Comparison of ENCODE assay signal across 20 cellular contexts in genomic region chr15:93151488-93151887, GRCh38.
A peak's percentile ranks its signal among the peaks of the same experiment; 100 is the strongest.
DNase-seq lines count a peak whose midpoint lies in the region; ATAC-seq lines count a peak whose summit lies in the region.
"Had no signal": no experiment of that assay in that cellular context is flagged by ENCODE, and none has a peak within 500 bp of the region (broad histone marks: within the 10 kb centered on the region; RNA-seq: fewer than 3 reads in every experiment).

No MANE protein-coding gene starts in this region.

- H2BK120ac ChIP-seq in neuronal stem cell (ENCODE audit: low read depth, low read length), result no peak overlapping the region

- no peaks in the 10 kb centered on the region for H3K27me3 ChIP-seq in BLaER1 treated with 17β-estradiol and CSF1 and Interleukin-3, amounts not matched to agents 10 nM and 100 nM
- no peaks in the 10 kb centered on the region for H3K27me3 ChIP-seq in neuronal stem cell (ENCODE audit: control insufficient read depth in 3 of 3, insufficient read depth in 3 of 3, low read depth in 1 of 3, low read length in 3 of 3)
- H3K27me3 ChIP-seq: SJSA1 had no signal

- no peak overlapping the region for H2BK12ac ChIP-seq in neuronal stem cell (ENCODE audit: low read length)

- peak overlapping the region in 1 of 6 donors; percentile 85 for H3K27ac Mint-ChIP-seq in immature natural killer cell
- H3K27ac Mint-ChIP-seq: GM23338, IgD-negative memory B cell had no signal

- peaks cover 12 to 25% (median 21%) of the 10 kb centered on the region in 3 donors for H3K27me3 Mint-ChIP-seq in immature natural killer cell (ENCODE audit: low read depth in 3 of 3)

- peak overlapping the region; percentile 18 to 71 (median 62); a peak in 16 of 22 replicates for H3K4me2 ChIP-seq in BLaER1 treated with 17β-estradiol and CSF1 and Interleukin-3, amounts not matched to agents 10 nM and 100 nM
- no peak overlapping the region for H3K4me2 ChIP-seq in neuronal stem cell (ENCODE audit: insufficient read depth, low read length, poor library complexity, severe bottlenecking)
- H3K4me2 ChIP-seq: PC-9 had no signal

- H2BK15ac ChIP-seq in neuronal stem cell (ENCODE audit: low read length), result no peak overlapping the region

- no peaks in the 10 kb centered on the region; a peak in 1 of 22 replicates for H3K36me3 ChIP-seq in BLaER1 treated with 17β-estradiol and CSF1 and Interleukin-3, amounts not matched to agents 10 nM and 100 nM
- H3K36me3 ChIP-seq in neuronal stem cell (replicated peaks in 1 of 2; ENCODE audit: control insufficient read depth in 2 of 2, insufficient read depth in 2 of 2, low read length in 2 of 2), result no peaks in the 10 kb centered on the region
- H3K36me3 ChIP-seq: SJSA1 had no signal

- WGBS in neuronal stem cell (ENCODE audit: extremely low coverage in 2 of 2, insufficient read length in 2 of 2, insufficient replicate concordance in 1 of 2), 2 donors, result no CpG with 5 or more reads among the region's 3 CpGs

- H3K36me3 Mint-ChIP-seq in immature natural killer cell, result peaks cover 0 to 5% (median 5%) of the 10 kb centered on the region in 3 donors
- H3K36me3 Mint-ChIP-seq: CD14-positive monocyte, IgD-negative memory B cell had no signal

- no peak overlapping the region for H2AFZ ChIP-seq in neuronal stem cell (ENCODE audit: low read length)
- H2AFZ ChIP-seq: GM23338, PC-9 had no signal

- H3K9ac ChIP-seq in BLaER1 treated with 17β-estradiol and CSF1 and Interleukin-3, amounts not matched to agents 10 nM and 100 nM, result no peak overlapping the region
- no peak overlapping the region for H3K9ac ChIP-seq in neuronal stem cell (ENCODE audit: low read depth, low read length, poor library complexity)

- H3K4me1 ChIP-seq in BLaER1 treated with 17β-estradiol and CSF1 and Interleukin-3, amounts not matched to agents 10 nM and 100 nM, result peaks cover 15 to 27% (median 19%) of the 10 kb centered on the region in 10 experiments; a peak in 19 of 20 replicates
- H3K4me1 ChIP-seq in neuronal stem cell (ENCODE audit: control insufficient read depth in 2 of 2, insufficient read depth in 1 of 2, low read depth in 1 of 2, low read length in 2 of 2), result peaks cover 2 to 11% of the 10 kb centered on the region in 2 donors
- H3K4me1 ChIP-seq: SJSA1 had no signal

- no peak overlapping the region for H4K91ac ChIP-seq in neuronal stem cell (ENCODE audit: low read depth, low read length, poor library complexity)

- H3K4me3 Mint-ChIP-seq in immature natural killer cell, result peak overlapping the region in 3 of 5 donors; percentile 13 to 56 (median 56)
- H3K4me3 Mint-ChIP-seq: GM23338 had no signal

- no peak overlapping the region for H2AK5ac ChIP-seq in neuronal stem cell (ENCODE audit: low read depth, low read length)

- no peak overlapping the region for H3K4ac ChIP-seq in neuronal stem cell (ENCODE audit: low read length)

- no peak overlapping the region for H2BK5ac ChIP-seq in neuronal stem cell (ENCODE audit: low read length)

- no peak overlapping the region for H3K14ac ChIP-seq in neuronal stem cell (ENCODE audit: low read length)

- H3K18ac ChIP-seq in neuronal stem cell (ENCODE audit: low read length), result no peak overlapping the region

- H3K27ac ChIP-seq in BLaER1 treated with 17β-estradiol and CSF1 and Interleukin-3, amounts not matched to agents 10 nM and 100 nM, result no peak overlapping the region
- H3K27ac ChIP-seq in neuronal stem cell (replicated peaks; ENCODE audit: low read length), result no peak overlapping the region
- H3K27ac ChIP-seq: HL-60, PC-9, RWPE1, SJSA1 had no signal

- peaks cover 9 to 21% (median 14%) of the 10 kb centered on the region in 11 experiments; a peak in 18 of 22 replicates for H3K9me3 ChIP-seq in BLaER1 treated with 17β-estradiol and CSF1 and Interleukin-3, amounts not matched to agents 10 nM and 100 nM (replicated peaks in 1 of 11)
- peaks cover 8 to 15% of the 10 kb centered on the region in 2 donors for H3K9me3 ChIP-seq in neuronal stem cell (replicated peaks in 1 of 2; ENCODE audit: control insufficient read depth in 2 of 2, insufficient read depth in 1 of 2, low read depth in 1 of 2, low read length in 2 of 2)
- H3K9me3 ChIP-seq: SJSA1 had no signal

- DNase-seq in HT1080 (ENCODE audit: low read depth) (peak; percentile 10), SW480 (ENCODE audit: low spot score) (peak; percentile 47), immature natural killer cell (no peak), neuronal stem cell (ENCODE audit: low spot score) (no peak)
- DNase-seq: DMS79 treated with DMSO at 0.1 percent for 48 hours, HCEC 1CT, NCI-H1105 treated with DMSO at 0.1 percent for 48 hours, NCI-H1694, NCI-H2081 treated with DMSO at 0.1 percent for 48 hours, PC-9 had no signal

- H3K9me3 Mint-ChIP-seq in immature natural killer cell, result peaks cover 0 to 11% (median 4%) of the 10 kb centered on the region in 6 donors

- H3K79me1 ChIP-seq in neuronal stem cell (ENCODE audit: low read depth, low read length), result no peaks in the 10 kb centered on the region

- no peak overlapping the region for H3K23ac ChIP-seq in neuronal stem cell (ENCODE audit: low read depth, low read length, poor library complexity)

- ATAC-seq in GM21360 (IDR thresholded peaks at IDR 0.05; ENCODE audit: unreplicated experiment) (no peak), GM18858 (IDR thresholded peaks at IDR 0.05; ENCODE audit: unreplicated experiment) (no peak), HG02852 (IDR thresholded peaks at IDR 0.05; ENCODE audit: unreplicated experiment) (no peak)

- peaks cover 31 to 36% of the 10 kb centered on the region in 2 donors for H3K4me1 Mint-ChIP-seq in immature natural killer cell

- no peak overlapping the region for H3K4me3 ChIP-seq in BLaER1 treated with 17β-estradiol and CSF1 and Interleukin-3, amounts not matched to agents 10 nM and 100 nM
- no peak overlapping the region for H3K4me3 ChIP-seq in neuronal stem cell (ENCODE audit: low read length in 2 of 2)
- H3K4me3 ChIP-seq: GM23338, PC-9, SJSA1 had no signal

- no peaks in the 10 kb centered on the region for H4K20me1 ChIP-seq in BLaER1 treated with 17β-estradiol and CSF1 and Interleukin-3, amounts not matched to agents 10 nM and 100 nM

- no peak overlapping the region for H4K8ac ChIP-seq in neuronal stem cell (ENCODE audit: low read depth, low read length)

Comparison
In these comparisons a context has a peak if more than half of its experiments do, and no peak if none do; other contexts are left out.
1. DNase-seq: peak in HT1080 (single experiment) and SW480 (single experiment); none in immature natural killer cell (0 of 3) and neuronal stem cell (single experiment).